ENCODE assay signal across 17 cellular contexts in the genomic region with DNA sequence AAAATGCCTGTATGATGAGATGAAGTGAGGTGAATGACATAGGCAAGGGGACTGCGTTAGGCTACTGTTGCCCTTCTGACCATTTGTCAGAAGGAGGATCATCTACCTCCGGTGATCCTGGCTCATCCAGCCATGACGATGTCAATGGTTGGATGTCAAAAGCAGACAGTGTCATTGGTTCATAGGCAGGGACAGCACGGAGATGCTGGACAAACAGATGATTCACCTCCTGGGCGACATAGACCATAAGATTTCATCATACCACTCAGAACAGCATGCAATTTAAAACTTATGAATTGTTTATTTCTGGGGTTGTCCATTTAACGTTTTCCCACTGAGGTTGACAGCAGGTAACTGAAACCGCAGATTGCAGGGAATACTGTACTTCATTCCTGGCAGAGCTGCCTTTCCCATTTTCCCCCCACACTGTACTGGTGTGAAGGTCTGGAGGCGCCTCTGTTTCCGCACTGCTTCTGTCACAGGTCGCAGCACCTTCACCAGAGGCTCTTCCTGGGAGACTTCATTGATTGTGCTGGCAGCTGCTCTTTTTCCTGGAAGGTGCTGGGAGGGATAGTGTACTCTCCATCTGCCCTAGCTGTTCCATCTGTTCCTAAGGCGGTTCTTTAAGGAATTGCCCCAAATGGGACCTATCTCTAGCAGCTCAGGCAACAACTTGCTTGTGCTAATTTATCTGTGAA. TPM values are rescaled to one million over a fixed set of nuclear protein-coding genes. Genes with fewer than 3 reads are reported as not detected.
DNase-seq lines count a peak whose midpoint lies in the region; ATAC-seq and TF ChIP-seq lines count a peak whose summit lies in the region.
"Had no signal": no experiment of that assay in that cellular context is flagged by ENCODE, and none has a peak within 500 bp of the region (broad histone marks: within the 10 kb centered on the region; RNA-seq: fewer than 3 reads in every experiment).

No MANE protein-coding gene starts in this region.

- peak; percentile 77 for DNase-seq in Caki2 (ENCODE audit: low read depth)
- peak; percentile 18 for DNase-seq in HFFc6
- peak; percentile 72 to 76 for DNase-seq in SHP77 (lab: John Stamatoyannopoulos, UW)
- peak; percentile 30 for DNase-seq in glutamatergic neuron
- DNase-seq in activated gamma-delta T cell treated with Interleukin-2 at 50 U/mL for 16 hours, result no peak
- DNase-seq in activated naive CD4-positive, alpha-beta T cell treated with anti-CD3 and anti-CD28 coated beads, Interleukin-2, amount 50 U/mL, for 72 hours (ENCODE audit: low spot score in 2 of 2), result no peak
- DNase-seq: activated CD8-positive, alpha-beta memory T cell treated with anti-CD3 and anti-CD28 coated beads, Interleukin-2, amount 50 U/mL, for 48 hours; EL; H7; islet precursor cell; mucosa of descending colon; stimulated activated CD4-positive, alpha-beta T cell treated with anti-CD3 and anti-CD28 coated beads, Interleukin-4, amount 100 ng/mL, for 1 hour; stimulated activated naive CD4-positive, alpha-beta T cell had no signal

- H3K27me3 Mint-ChIP-seq in HFFc6 (ENCODE audit: insufficient read depth), result peaks cover 2% of the 10 kb centered on the region; the same call in 1 of the 2 replicates
- peaks cover 14% of the 10 kb centered on the region for H3K27me3 Mint-ChIP-seq in glutamatergic neuron (ENCODE audit: unreplicated experiment)
- H3K27me3 Mint-ChIP-seq: progenitor cell of endocrine pancreas had no signal

- no peak overlapping the region for H3K27ac Mint-ChIP-seq in HFFc6
- H3K27ac Mint-ChIP-seq in glutamatergic neuron (ENCODE audit: unreplicated experiment), result peak overlapping the region; percentile 97
- H3K27ac Mint-ChIP-seq in activated naive CD4-positive, alpha-beta T cell treated with anti-CD3 and anti-CD28 coated beads, Interleukin-2, amount 50 U/mL, for 72 hours, result no peak overlapping the region
- H3K27ac Mint-ChIP-seq: progenitor cell of endocrine pancreas had no signal

- TF ChIP-seq CTCF in HFFc6 (IDR thresholded peaks at IDR 0.05), result no peak
- no peak for TF ChIP-seq CTCF in glutamatergic neuron (IDR thresholded peaks at IDR 0.05; ENCODE audit: partially characterized antibody, unreplicated experiment)

- peaks cover 18% of the 10 kb centered on the region for H3K4me1 Mint-ChIP-seq in HFFc6 (ENCODE audit: low read depth)
- H3K4me1 Mint-ChIP-seq in glutamatergic neuron (ENCODE audit: low read depth, unreplicated experiment), result peaks cover 46% of the 10 kb centered on the region

- ATAC-seq in HG03520 (IDR thresholded peaks at IDR 0.05; ENCODE audit: unreplicated experiment) (no peak), GM21786 (IDR thresholded peaks at IDR 0.05; ENCODE audit: unreplicated experiment) (no peak)
- no peak for ATAC-seq in activated naive CD4-positive, alpha-beta T cell treated with anti-CD3 and anti-CD28 coated beads, Interleukin-2, amount 50 U/mL, for 72 hours
- ATAC-seq: activated CD4-positive, CD25-positive, alpha-beta regulatory T cell treated with anti-CD3 and anti-CD28 coated beads, Interleukin-2, amount 50 U/mL, for 24 hours; mucosa of descending colon had no signal

- peaks cover 5% of the 10 kb centered on the region for H3K36me3 Mint-ChIP-seq in HFFc6 (ENCODE audit: low read depth)
- peaks cover 4% of the 10 kb centered on the region for H3K36me3 Mint-ChIP-seq in glutamatergic neuron (ENCODE audit: unreplicated experiment)
- peaks cover 0 to 4% of the 10 kb centered on the region in 2 donors for H3K36me3 Mint-ChIP-seq in activated naive CD4-positive, alpha-beta T cell treated with anti-CD3 and anti-CD28 coated beads, Interleukin-2, amount 50 U/mL, for 72 hours

- in situ Hi-C loops in Caki2 (cut with HindIII; ENCODE audit: low pct_unique_long_range_greater_than_20kb, low sequenced_read_pairs), result no loop called here

- H3K9me3 Mint-ChIP-seq in HFFc6 (peaks cover 4% of the 10 kb centered on the region; the same call in 1 of the 2 replicates), glutamatergic neuron (ENCODE audit: unreplicated experiment) (peaks cover 8% of the 10 kb centered on the region)
- no peaks in the 10 kb centered on the region for H3K9me3 Mint-ChIP-seq in activated naive CD4-positive, alpha-beta T cell treated with anti-CD3 and anti-CD28 coated beads, Interleukin-2, amount 50 U/mL, for 72 hours

- H3K4me3 Mint-ChIP-seq in HFFc6 (no peak overlapping the region), glutamatergic neuron (ENCODE audit: unreplicated experiment) (peak overlapping the region; percentile 83)

RNA-seq across cellular contexts. Expression of a gene that starts 32.5 kb away (rescaled TPM):
- 31.1 and 44.3 TPM in 2 replicates for total RNA-seq in Caki2 (2014; rRNA removed; shearing (Covaris generic); ENCODE audit: low replicate concordance)
- 10 to 100 TPM; 56.4 to 68.8 (median 59.9) TPM for total RNA-seq in HFFc6 (2021; fragmentation: NEBNext Ultra II Directional; extraction: Animal tissue kit (Norgen Biotek cat#: 25700))
- 29.2 TPM for total RNA-seq in glutamatergic neuron (ENCODE audit: unreplicated experiment)
- 10 to 100 TPM; 53.9 to 56.3 TPM for total RNA-seq in activated naive CD4-positive, alpha-beta T cell treated with anti-CD3 and anti-CD28 coated beads, Interleukin-2, amount 50 U/mL, for 72 hours

RNA-seq across cellular contexts. Expression of a gene that starts 45.5 kb away (rescaled TPM):
- 0.09 and 0.71 TPM in 2 replicates for total RNA-seq in Caki2 (2014; rRNA removed; shearing (Covaris generic); ENCODE audit: low replicate concordance)
- 10 to 100 TPM; 11.0 to 14.9 (median 13.5) TPM for total RNA-seq in HFFc6 (2021; fragmentation: NEBNext Ultra II Directional; extraction: Animal tissue kit (Norgen Biotek cat#: 25700))
- total RNA-seq in glutamatergic neuron (ENCODE audit: unreplicated experiment), result 75.0 TPM
- 1 to 10 TPM; 2.8 to 3.6 TPM for total RNA-seq in activated naive CD4-positive, alpha-beta T cell treated with anti-CD3 and anti-CD28 coated beads, Interleukin-2, amount 50 U/mL, for 72 hours

RNA-seq across cellular contexts. Expression of a gene that starts 59.5 kb away (rescaled TPM):
- 13.1 and 13.6 TPM in 2 replicates for total RNA-seq in Caki2 (2014; rRNA removed; shearing (Covaris generic); ENCODE audit: low replicate concordance)
- 10 to 100 TPM; 10.0 to 16.5 (median 12.7) TPM for total RNA-seq in HFFc6 (2021; fragmentation: NEBNext Ultra II Directional; extraction: Animal tissue kit (Norgen Biotek cat#: 25700))
- total RNA-seq in glutamatergic neuron (ENCODE audit: unreplicated experiment), result 0.78 TPM
- total RNA-seq in activated naive CD4-positive, alpha-beta T cell treated with anti-CD3 and anti-CD28 coated beads, Interleukin-2, amount 50 U/mL, for 72 hours, result 10 to 100 TPM; 10.7 to 16.5 TPM

Comparison
In these comparisons a context has a peak if more than half of its experiments do, and no peak if none do; other contexts are left out.
1. DNase-seq: peak in Caki2 (single experiment), HFFc6 (single experiment), SHP77 (2 of 2) and glutamatergic neuron (single experiment); none in activated gamma-delta T cell treated with Interleukin-2 at 50 U/mL for 16 hours (single experiment) and activated naive CD4-positive, alpha-beta T cell treated with anti-CD3 and anti-CD28 coated beads, Interleukin-2, amount 50 U/mL, for 72 hours (0 of 2).